In genomic region chr11:9090488-9091043, GRCh38 we compare ENCODE assay signal across 10 cellular contexts. TPM values are rescaled to one million over a fixed set of nuclear protein-coding genes. Genes with fewer than 3 reads are reported as not detected.
A peak's percentile ranks its signal among the peaks of the same experiment; 100 is the strongest.
DNase-seq lines count a peak whose midpoint lies in the region; ATAC-seq and TF ChIP-seq lines count a peak whose summit lies in the region.
"Had no signal": no experiment of that assay in that cellular context is flagged by ENCODE, and none has a peak within 500 bp of the region (broad histone marks: within the 10 kb centered on the region; RNA-seq: fewer than 3 reads in every experiment).

No MANE protein-coding gene starts in this region.

- peak overlapping the region; percentile 73 to 98 (median 86); a peak in 20 of 22 replicates for H3K4me2 ChIP-seq in BLaER1 treated with 17β-estradiol and CSF1 and Interleukin-3, amounts not matched to agents 10 nM and 100 nM
- peak overlapping the region; percentile 90 for H3K4me2 ChIP-seq in trophoblast cell (ENCODE audit: low read length)

- peak overlapping the region in 2 of 11 experiments; percentile 61 to 73; a peak in 3 of 22 replicates for H3K9ac ChIP-seq in BLaER1 treated with 17β-estradiol and CSF1 and Interleukin-3, amounts not matched to agents 10 nM and 100 nM
- no peak overlapping the region for H3K9ac ChIP-seq in trophoblast cell (ENCODE audit: low read length)

- no peaks in the 10 kb centered on the region for H3K9me3 ChIP-seq in BLaER1 treated with 17β-estradiol and CSF1 and Interleukin-3, amounts not matched to agents 10 nM and 100 nM (replicated peaks in 1 of 11)
- no peaks in the 10 kb centered on the region for H3K9me3 ChIP-seq in esophagus squamous epithelium
- H3K9me3 ChIP-seq in trophoblast cell (ENCODE audit: insufficient read depth, low read depth, low read length): peaks cover 6% of the 10 kb centered on the region

- H4K91ac ChIP-seq in trophoblast cell (ENCODE audit: low read depth, low read length): no peak overlapping the region

- H3K14ac ChIP-seq in trophoblast cell (ENCODE audit: low read length): no peak overlapping the region

- H2BK120ac ChIP-seq in trophoblast cell (ENCODE audit: insufficient read depth, low read length, poor library complexity): no peak overlapping the region

- H4K12ac ChIP-seq in trophoblast cell (ENCODE audit: low read depth, low read length): no peak overlapping the region

- H2BK12ac ChIP-seq in trophoblast cell (ENCODE audit: low read length): no peak overlapping the region

- H3K27me3 ChIP-seq in BLaER1 treated with 17β-estradiol and CSF1 and Interleukin-3, amounts not matched to agents 10 nM and 100 nM: peaks cover 53 to 66% (median 61%) of the 10 kb centered on the region in 11 experiments
- H3K27me3 ChIP-seq in esophagus squamous epithelium: peaks cover 0 to 41% (median 0%) of the 10 kb centered on the region in 4 donors
- peaks cover 38% of the 10 kb centered on the region for H3K27me3 ChIP-seq in trophoblast cell (ENCODE audit: insufficient read depth, low read length)

- H3K4me1 Mint-ChIP-seq in IgD-negative memory B cell: peaks cover 6 to 15% (median 8%) of the 10 kb centered on the region in 3 donors

- no peak overlapping the region for H3K4ac ChIP-seq in trophoblast cell (ENCODE audit: low read depth, low read length)

- H4K20me1 ChIP-seq in BLaER1 treated with 17β-estradiol and CSF1 and Interleukin-3, amounts not matched to agents 10 nM and 100 nM: peaks cover 0 to 34% (median 6%) of the 10 kb centered on the region in 11 experiments; a peak in 11 of 22 replicates

- H3K4me3 ChIP-seq in BLaER1 treated with 17β-estradiol and CSF1 and Interleukin-3, amounts not matched to agents 10 nM and 100 nM: peak overlapping the region in 9 of 10 experiments; percentile 42 to 69 (median 55); a peak in 16 of 20 replicates
- H3K4me3 ChIP-seq in esophagus squamous epithelium (peak overlapping the region; percentile 34 to 75 (median 51)), trophoblast cell (ENCODE audit: low read depth, low read length) (no peak overlapping the region)

- no peak for DNase-seq in esophagus squamous epithelium (lab: John Stamatoyannopoulos, UW)
- no peak for DNase-seq in trophoblast cell
- no peak for DNase-seq in activated CD8-positive, alpha-beta memory T cell treated with anti-CD3 and anti-CD28 coated beads, Interleukin-2, amount 50 U/mL, for 4 hours
- DNase-seq in T-helper 9 cell: no peak
- DNase-seq: activated CD8-positive, alpha-beta memory T cell treated with anti-CD3 and anti-CD28 coated beads for 24 hours; NCI-H510A treated with DMSO at 0.1 percent for 48 hours had no signal

- no peak overlapping the region for H3K27ac Mint-ChIP-seq in IgD-negative memory B cell

- H2BK5ac ChIP-seq in trophoblast cell (ENCODE audit: low read depth, low read length, poor library complexity): no peak overlapping the region

- ATAC-seq in GM21528 (IDR thresholded peaks at IDR 0.05; ENCODE audit: low FRiP score, unreplicated experiment) (no peak), HG03439 (IDR thresholded peaks at IDR 0.05; ENCODE audit: unreplicated experiment) (no peak)

- intact Hi-C loops in esophagus squamous epithelium (cut with DNase I): no loop called here

- H3K79me1 ChIP-seq in trophoblast cell (ENCODE audit: low read length): no peaks in the 10 kb centered on the region

- no peaks in the 10 kb centered on the region for H3K9me3 Mint-ChIP-seq in IgD-negative memory B cell

- H4K8ac ChIP-seq in trophoblast cell (ENCODE audit: low read depth, low read length): no peak overlapping the region

- H3K4me1 ChIP-seq in BLaER1 treated with 17β-estradiol and CSF1 and Interleukin-3, amounts not matched to agents 10 nM and 100 nM: peaks cover 0 to 10% (median 5%) of the 10 kb centered on the region in 10 experiments; a peak in 9 of 20 replicates
- peaks cover 0 to 24% (median 10%) of the 10 kb centered on the region in 3 donors for H3K4me1 ChIP-seq in esophagus squamous epithelium
- H3K4me1 ChIP-seq in trophoblast cell (ENCODE audit: control insufficient read depth in 1 of 2, insufficient read depth in 2 of 2, low read length in 2 of 2): peaks cover 3 to 8% of the 10 kb centered on the region in 2 experiments

- H3K18ac ChIP-seq in trophoblast cell (ENCODE audit: low read length): no peak overlapping the region

- no peak overlapping the region for H2AFZ ChIP-seq in trophoblast cell (ENCODE audit: insufficient read depth, low read length, poor library complexity)

- H3K23ac ChIP-seq in trophoblast cell (ENCODE audit: low read length): no peak overlapping the region

- 63 to 77% methylated on average over 9 to 10 of the region's 20 CpGs for WGBS in esophagus squamous epithelium, 2 donors
- no CpG with 5 or more reads among the region's 20 CpGs for WGBS in trophoblast cell (ENCODE audit: extremely low coverage, insufficient coverage, insufficient read length)

- peak overlapping the region in 3 of 4 donors; percentile 19 to 72 (median 48) for H3K4me3 Mint-ChIP-seq in IgD-negative memory B cell

- peaks cover 49% of the 10 kb centered on the region for H3K27me3 Mint-ChIP-seq in IgD-negative memory B cell

- no peaks in the 10 kb centered on the region for H3K36me3 ChIP-seq in BLaER1 treated with 17β-estradiol and CSF1 and Interleukin-3, amounts not matched to agents 10 nM and 100 nM
- no peaks in the 10 kb centered on the region for H3K36me3 ChIP-seq in esophagus squamous epithelium
- no peaks in the 10 kb centered on the region for H3K36me3 ChIP-seq in trophoblast cell (ENCODE audit: control insufficient read depth in 1 of 2, insufficient read depth in 2 of 2, low read length in 2 of 2)

- H3K27ac ChIP-seq in BLaER1 treated with 17β-estradiol and CSF1 and Interleukin-3, amounts not matched to agents 10 nM and 100 nM: no peak overlapping the region
- no peak overlapping the region for H3K27ac ChIP-seq in esophagus squamous epithelium
- no peak overlapping the region for H3K27ac ChIP-seq in trophoblast cell (ENCODE audit: low read depth, low read length)

- H2AK5ac ChIP-seq in trophoblast cell (ENCODE audit: low read length): no peak overlapping the region

- H3K79me2 ChIP-seq in trophoblast cell (ENCODE audit: control insufficient read depth, insufficient read depth, low read length, poor library complexity): no peaks in the 10 kb centered on the region

- no peak for TF ChIP-seq POLR2A in esophagus squamous epithelium (IDR thresholded peaks at IDR 0.05)

- no peak for TF ChIP-seq CTCF in esophagus squamous epithelium (IDR thresholded peaks at IDR 0.05)

- peaks cover 4% of the 10 kb centered on the region for H3K36me3 Mint-ChIP-seq in IgD-negative memory B cell

RNA-seq across cellular contexts. Expression of gene SCUBE2, which starts 0.8 kb away (rescaled TPM):
- not detected for polyA plus RNA-seq in IgD-negative memory B cell
- 1 to 10 TPM in 3 of 4 donors, under 1 TPM in 1; 0.97 to 4.9 (median 3.8) TPM for total RNA-seq in esophagus squamous epithelium
- polyA plus RNA-seq in trophoblast cell (2013): 0.31 and 0.33 TPM in 2 replicates
